Comparison of ENCODE assay signal across 30 cellular contexts in the genomic region with DNA sequence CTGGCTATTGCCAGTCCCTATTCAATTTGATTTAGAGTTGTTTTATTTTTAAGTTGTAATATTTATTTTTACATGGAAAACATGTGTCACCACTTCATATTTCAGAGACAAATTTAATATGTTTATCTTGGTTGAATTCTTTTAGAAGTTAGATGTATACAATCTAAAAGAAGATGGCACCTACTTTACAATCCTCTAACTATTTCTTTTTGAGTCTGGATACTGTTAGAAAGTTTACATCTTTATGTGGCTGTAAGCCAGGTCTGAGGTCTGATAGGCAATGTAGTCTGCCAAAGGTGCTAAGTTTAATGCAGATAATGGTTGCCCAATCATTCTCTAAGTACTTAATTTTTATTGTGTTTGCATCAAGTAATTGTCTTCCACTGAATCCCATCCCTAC. TPM values are rescaled to one million over a fixed set of nuclear protein-coding genes. Genes with fewer than 3 reads are reported as not detected.
DNase-seq lines count a peak whose midpoint lies in the region; TF ChIP-seq lines count a peak whose summit lies in the region.
"Had no signal": no experiment of that assay in that cellular context is flagged by ENCODE, and none has a peak within 500 bp of the region (broad histone marks: within the 10 kb centered on the region; RNA-seq: fewer than 3 reads in every experiment).

No MANE protein-coding gene starts in this region.

- TF ChIP-seq POLR2A in uterus (IDR thresholded peaks at IDR 0.05) = no peak

- no peak for TF ChIP-seq CTCF in uterus (IDR thresholded peaks at IDR 0.05)

- H3K36me3 ChIP-seq in rectal smooth muscle tissue (ENCODE audit: control insufficient read depth, insufficient read depth, low read length) = no peaks in the 10 kb centered on the region
- H3K36me3 ChIP-seq in uterus = no peaks in the 10 kb centered on the region
- H3K36me3 ChIP-seq: ovary, tibial artery had no signal

- peaks cover 5% of the 10 kb centered on the region for H3K4me1 ChIP-seq in rectal smooth muscle tissue (ENCODE audit: control insufficient read depth, insufficient read depth, low read length)
- peaks cover 0 to 4% of the 10 kb centered on the region in 2 donors for H3K4me1 ChIP-seq in uterus
- H3K4me1 ChIP-seq: tibial artery had no signal

- intact Hi-C loops in uterus (cut with DNase I; ENCODE audit: low total_unique reads) = no loop called here

- H3K27me3 ChIP-seq in rectal smooth muscle tissue (ENCODE audit: control insufficient read depth, insufficient read depth, low read length) (no peaks in the 10 kb centered on the region), uterus (no peaks in the 10 kb centered on the region)
- H3K27me3 ChIP-seq: ovary, tibial artery had no signal

- H3K9me3 ChIP-seq in uterus = no peaks in the 10 kb centered on the region
- H3K9me3 ChIP-seq: ovary, SK-N-SH, tibial artery had no signal

- peak overlapping the region; percentile 72 for H3K27ac ChIP-seq in caudate nucleus (ENCODE audit: low read depth, low read length)
- peak overlapping the region; percentile 3 for H3K27ac ChIP-seq in rectal smooth muscle tissue (ENCODE audit: low read depth, low read length)
- peak overlapping the region; percentile 89 to 94 for H3K27ac ChIP-seq in uterus
- H3K27ac ChIP-seq: C4-2B, ovary had no signal

- no peak overlapping the region for H3K4me3 ChIP-seq in rectal smooth muscle tissue (ENCODE audit: low read length)
- no peak overlapping the region for H3K4me3 ChIP-seq in uterus

- H3K9ac ChIP-seq in rectal smooth muscle tissue (ENCODE audit: low read length) = no peak overlapping the region
- H3K9ac ChIP-seq: SK-N-SH had no signal

- DNase-seq in NCI-H146 (lab: John Stamatoyannopoulos, UW) (peak; percentile 21), NCI-H146 treated with DMSO at 0.1 percent for 48 hours (lab: John Stamatoyannopoulos, UW; ENCODE audit: unreplicated experiment) (no peak), caudate nucleus (lab: John Stamatoyannopoulos, UW) (no peak), uterus (no peak), cortex of kidney (lab: John Stamatoyannopoulos, UW) (no peak), NCI-H1436 (lab: John Stamatoyannopoulos, UW) (no peak)
- no peak for DNase-seq in activated effector memory CD4-positive, alpha-beta T cell treated with anti-CD3 and anti-CD28 coated beads, Interleukin-2, amount 50 U/mL, for 16 hours
- DNase-seq: 8988T; activated CD4-positive, CD25-positive, alpha-beta regulatory T cell; activated CD8-positive, alpha-beta memory T cell treated with anti-CD3 and anti-CD28 coated beads, Interleukin-2, amount 10 ng/mL, durations not matched to agents 7 days and 5 days; activated gamma-delta T cell treated with Interleukin-2 at 50 U/mL for 16 hours; activated T-cell treated with anti-CD3 and anti-CD28 coated beads, Interleukin-2, amount 50 U/mL, for 4 hours; H7; hypothalamus; KG1; left cardiac atrium; MM.1S; NCI-H1417 treated with DMSO at 0.1 percent for 48 hours; NCI-H2107; NCI-H446 treated with DMSO at 0.1 percent for 48 hours; ovary; SK-N-SH; stimulated activated CD4-positive, alpha-beta T cell treated with anti-CD3 and anti-CD28 coated beads, Interleukin-1b, Interleukin-23, amount 100 ng/mL, for 48 hours; stimulated activated naive CD8-positive, alpha-beta T cell treated with anti-CD3 and anti-CD28 coated beads, Interleukin-15, Interleukin-2, amounts not matched to agents 100 U/mL and 50 U/mL, for 24 hours; tibial artery had no signal

RNA-seq across cellular contexts. Expression of gene LMO3, which starts 7.2 kb away (rescaled TPM):
- 100 to 1,000 TPM in 1 of 4 donors, 10 to 100 TPM in 3; 20.9 to 130 (median 67.8) TPM for total RNA-seq in uterus
- total RNA-seq: activated CD8-positive, alpha-beta memory T cell treated with anti-CD3 and anti-CD28 coated beads, Interleukin-2, amount 10 ng/mL, durations not matched to agents 7 days and 5 days; endothelial cell of umbilical vein; G401; glomerular endothelial cell had no signal

Comparison
In these comparisons a context has a peak if more than half of its experiments do, and no peak if none do; other contexts are left out.
1. H3K27ac ChIP-seq: peak in every context shown above with its lines; median percentile 92 in uterus; 72 in caudate nucleus; 3 in rectal smooth muscle tissue.